1 cellular context compared by ENCODE assay signal in genomic region chr3:44729384-44729910, GRCh38.
A peak's percentile ranks its signal among the peaks of the same experiment; 100 is the strongest.
TF ChIP-seq lines count a peak whose summit lies in the region.

ZNF501 (plus strand) TSS chr3:44729635; CDS start chr3:44734422, 4,787 bp downstream.

TF ChIP-seq in K562, 482 proteins besides CTCF, POLR2A, EP300 and RAD21 (continued from another document):
- TF ChIP-seq CEBPG (CRISPR knock-in tag; IDR thresholded peaks at IDR 0.05) (peak; percentile 43; the same call in 1 of the 2 replicates), CEBPG (tag; conservative IDR thresholded peaks at IDR 0.05 in 1 of 2, IDR thresholded peaks at IDR 0.05 in 1 of 2) (no peak), AFF1 (IDR thresholded peaks at IDR 0.05; ENCODE audit: low read depth in 1 of 2, partially characterized antibody in 2 of 2) (no peak), SMAD1 (IDR thresholded peaks at IDR 0.05; ENCODE audit: low read depth, low read length, partially characterized antibody) (no peak), EP400 (IDR thresholded peaks at IDR 0.05) (peak; percentile 85), ZNF444 (CRISPR knock-in tag; IDR thresholded peaks at IDR 0.05) (no peak), HMGXB4 (CRISPR knock-in tag; IDR thresholded peaks at IDR 0.05) (0 out of 2 replicates have a peak, but pooled peaks have one; percentile 59), KLF10 (CRISPR knock-in tag; IDR thresholded peaks at IDR 0.05) (no peak), POLR3A (IDR thresholded peaks at IDR 0.05; ENCODE audit: borderline replicate concordance, extremely low read depth, insufficient read depth, insufficient read length) (no peak), FOXA3 (CRISPR knock-in tag; conservative IDR thresholded peaks at IDR 0.05 in 1 of 2, IDR thresholded peaks at IDR 0.05 in 1 of 2) (no peak), ZBTB40 (IDR thresholded peaks at IDR 0.05) (peak; percentile 90), ZBTB40 (CRISPR knock-in tag; IDR thresholded peaks at IDR 0.05) (no peak), ZBTB11 (CRISPR knock-in tag; IDR thresholded peaks at IDR 0.05) (peak in 2 of 3 experiments; percentile 62 to 94; a peak in 3 of 6 replicates), NR1H2 (CRISPR knock-in tag; IDR thresholded peaks at IDR 0.05) (no peak), ZKSCAN8 (CRISPR knock-in tag; IDR thresholded peaks at IDR 0.05) (no peak), CAMTA2 (CRISPR knock-in tag; conservative IDR thresholded peaks at IDR 0.05) (no peak), IFI16 (CRISPR knock-in tag; IDR thresholded peaks at IDR 0.05) (no peak), SNIP1 (IDR thresholded peaks at IDR 0.05; ENCODE audit: low read depth) (peak; percentile 89), DMBX1 (CRISPR knock-in tag; IDR thresholded peaks at IDR 0.05; ENCODE audit: borderline replicate concordance) (peak; percentile 69; the same call in 1 of the 2 replicates), KLF1 (tag; IDR thresholded peaks at IDR 0.05) (no peak), TSC22D4 (tag; IDR thresholded peaks at IDR 0.05) (no peak), TFAM (CRISPR knock-in tag; conservative IDR thresholded peaks at IDR 0.05) (no peak), CGGBP1 (CRISPR knock-in tag; IDR thresholded peaks at IDR 0.05) (no peak), SAFB (IDR thresholded peaks at IDR 0.05; ENCODE audit: borderline replicate concordance, low read depth, low read length) (no peak)
- TF ChIP-seq, protein P1, sequence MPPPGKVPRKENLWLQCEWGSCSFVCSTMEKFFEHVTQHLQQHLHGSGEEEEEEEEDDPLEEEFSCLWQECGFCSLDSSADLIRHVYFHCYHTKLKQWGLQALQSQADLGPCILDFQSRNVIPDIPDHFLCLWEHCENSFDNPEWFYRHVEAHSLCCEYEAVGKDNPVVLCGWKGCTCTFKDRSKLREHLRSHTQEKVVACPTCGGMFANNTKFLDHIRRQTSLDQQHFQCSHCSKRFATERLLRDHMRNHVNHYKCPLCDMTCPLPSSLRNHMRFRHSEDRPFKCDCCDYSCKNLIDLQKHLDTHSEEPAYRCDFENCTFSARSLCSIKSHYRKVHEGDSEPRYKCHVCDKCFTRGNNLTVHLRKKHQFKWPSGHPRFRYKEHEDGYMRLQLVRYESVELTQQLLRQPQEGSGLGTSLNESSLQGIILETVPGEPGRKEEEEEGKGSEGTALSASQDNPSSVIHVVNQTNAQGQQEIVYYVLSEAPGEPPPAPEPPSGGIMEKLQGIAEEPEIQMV (tag; conservative IDR thresholded peaks at IDR 0.05; ENCODE audit: low read depth): no peak
- TF ChIP-seq, protein P2, sequence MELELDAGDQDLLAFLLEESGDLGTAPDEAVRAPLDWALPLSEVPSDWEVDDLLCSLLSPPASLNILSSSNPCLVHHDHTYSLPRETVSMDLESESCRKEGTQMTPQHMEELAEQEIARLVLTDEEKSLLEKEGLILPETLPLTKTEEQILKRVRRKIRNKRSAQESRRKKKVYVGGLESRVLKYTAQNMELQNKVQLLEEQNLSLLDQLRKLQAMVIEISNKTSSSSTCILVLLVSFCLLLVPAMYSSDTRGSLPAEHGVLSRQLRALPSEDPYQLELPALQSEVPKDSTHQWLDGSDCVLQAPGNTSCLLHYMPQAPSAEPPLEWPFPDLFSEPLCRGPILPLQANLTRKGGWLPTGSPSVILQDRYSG (tag; conservative IDR thresholded peaks at IDR 0.05; ENCODE audit: low read depth): no peak
